9 cellular contexts compared by ENCODE assay signal in genomic region chr19:55118401-55118991, GRCh38. TPM values are rescaled to one million over a fixed set of nuclear protein-coding genes. Genes with fewer than 3 reads are reported as not detected.
DNase-seq lines count a peak whose midpoint lies in the region; ATAC-seq, FAIRE-seq and TF ChIP-seq lines count a peak whose summit lies in the region.
"Had no signal": no experiment of that assay in that cellular context is flagged by ENCODE, and none has a peak within 500 bp of the region (broad histone marks: within the 10 kb centered on the region; RNA-seq: fewer than 3 reads in every experiment).

No MANE protein-coding gene starts in this region.

- CTCF ChIA-PET in A673 (lab: Charles Lee), result no interaction called here

- H3K27ac Mint-ChIP-seq in HFFc6, result peak overlapping the region; percentile 97; the same call in 1 of the 2 replicates
- peak overlapping the region; percentile 92 for H3K27ac Mint-ChIP-seq in activated T-helper 17 cell treated with anti-CD3 and anti-CD28 coated beads, Interleukin-2, amount 50 U/mL, for 72 hours

- POLR2A ChIA-PET in A673 (lab: Charles Lee; ENCODE audit: low non-redundant PET), result interaction anchor here (0.7 kb wide), 1 partner anchor 249 kb away, joined by 5 read pairs; no protein-coding TSS in a partner anchor

- no peaks in the 10 kb centered on the region for H3K9me3 Mint-ChIP-seq in HFFc6
- H3K9me3 Mint-ChIP-seq in activated T-helper 17 cell treated with anti-CD3 and anti-CD28 coated beads, Interleukin-2, amount 50 U/mL, for 72 hours, result no peaks in the 10 kb centered on the region

- no TSS peak for BruUV-seq in A673 (replicated peaks; lab: Mats Ljungman, UMichigan)

- H3K4me1 Mint-ChIP-seq in HFFc6 (ENCODE audit: low read depth), result peaks cover 31% of the 10 kb centered on the region
- H3K4me1 Mint-ChIP-seq in activated T-helper 17 cell treated with anti-CD3 and anti-CD28 coated beads, Interleukin-2, amount 50 U/mL, for 72 hours, result peaks cover 17% of the 10 kb centered on the region

- DNase-seq in A673 (ENCODE audit: low spot score) (no peak), HFFc6 (no peak), cardiac muscle cell (ENCODE audit: low read depth in 1 of 2, low spot score in 1 of 2) (peak; percentile 19 to 71), pancreas (peak in 4 of 6 donors; percentile 53 to 71 (median 56)), ureter (ENCODE audit: low spot score) (no peak), germinal center (ENCODE audit: low spot score) (no peak)

- H3K36me3 ChIP-seq in A673 (ENCODE audit: insufficient read depth, low read length, poor library complexity, severe bottlenecking) (no peaks in the 10 kb centered on the region), cardiac muscle cell (no peaks in the 10 kb centered on the region), pancreas (no peaks in the 10 kb centered on the region)

- H3K9me3 ChIP-seq in A673 (ENCODE audit: low read depth, low read length, poor library complexity, severe bottlenecking) (no peaks in the 10 kb centered on the region), cardiac muscle cell (ENCODE audit: low read depth) (no peaks in the 10 kb centered on the region), pancreas (no peaks in the 10 kb centered on the region)

- no peak for FAIRE-seq in pancreas (lab: Jason Lieb, UNC)

- no peak for ATAC-seq in activated T-helper 17 cell treated with anti-CD3 and anti-CD28 coated beads, Interleukin-2, amount 50 U/mL, for 72 hours (replicated peaks)
- ATAC-seq in pancreas (peak in 3 of 4 donors; percentile 2 to 34 (median 14)), HG03175 (IDR thresholded peaks at IDR 0.05; ENCODE audit: unreplicated experiment) (no peak)

- intact Hi-C loops in A673 (cut with micrococcal nuclease; ENCODE audit: unreplicated experiment) (no loop called here), pancreas (cut with DNase I) (no loop called here)

- peaks cover 10% of the 10 kb centered on the region for H3K36me3 Mint-ChIP-seq in HFFc6 (ENCODE audit: low read depth)
- peaks cover 20% of the 10 kb centered on the region for H3K36me3 Mint-ChIP-seq in activated T-helper 17 cell treated with anti-CD3 and anti-CD28 coated beads, Interleukin-2, amount 50 U/mL, for 72 hours (ENCODE audit: low read depth)

- WGBS in pancreas, 2 donors, result 28 to 30% methylated on average over 22 of the region's 22 CpGs

- H3K27me3 Mint-ChIP-seq in HFFc6 (ENCODE audit: insufficient read depth), result peaks cover 20% of the 10 kb centered on the region
- H3K27me3 Mint-ChIP-seq in activated T-helper 17 cell treated with anti-CD3 and anti-CD28 coated beads, Interleukin-2, amount 50 U/mL, for 72 hours, result peaks cover 3% of the 10 kb centered on the region

- H3K27ac ChIP-seq in A673 (ENCODE audit: low read depth, low read length, poor library complexity, severe bottlenecking), result peak overlapping the region; percentile 64
- H3K27ac ChIP-seq in cardiac muscle cell, result no peak overlapping the region
- H3K27ac ChIP-seq in pancreas, result peak overlapping the region in 1 of 4 donors; percentile 29

- TF ChIP-seq CTCF in A673 (conservative IDR thresholded peaks at IDR 0.05; ENCODE audit: low read depth, low read length) (no peak), HFFc6 (IDR thresholded peaks at IDR 0.05) (no peak), cardiac muscle cell (IDR thresholded peaks at IDR 0.05; ENCODE audit: low read depth, low read length) (no peak), pancreas (IDR thresholded peaks at IDR 0.05) (no peak)

- H3K4me3 Mint-ChIP-seq in HFFc6, result peak overlapping the region; percentile 95
- H3K4me3 Mint-ChIP-seq in activated T-helper 17 cell treated with anti-CD3 and anti-CD28 coated beads, Interleukin-2, amount 50 U/mL, for 72 hours, result peak overlapping the region; percentile 97

- peaks cover 15% of the 10 kb centered on the region for H3K4me1 ChIP-seq in A673 (ENCODE audit: insufficient read depth, low read length, poor library complexity, severe bottlenecking)
- peaks cover 19% of the 10 kb centered on the region for H3K4me1 ChIP-seq in cardiac muscle cell (ENCODE audit: low read depth)
- H3K4me1 ChIP-seq in pancreas, result peaks cover 0 to 11% (median 5%) of the 10 kb centered on the region in 3 donors

- H3K4me3 ChIP-seq in A673 (ENCODE audit: low read depth, low read length, poor library complexity, severe bottlenecking) (peak overlapping the region; percentile 94), cardiac muscle cell (peak overlapping the region; percentile 44), pancreas (peak overlapping the region in 3 of 4 donors; percentile 69 to 90 (median 87))

- peaks cover 5% of the 10 kb centered on the region for H3K27me3 ChIP-seq in A673 (replicated peaks; ENCODE audit: insufficient read depth, low read depth, low read length, poor library complexity)
- no peaks in the 10 kb centered on the region for H3K27me3 ChIP-seq in cardiac muscle cell
- no peaks in the 10 kb centered on the region for H3K27me3 ChIP-seq in pancreas

RNA-seq across cellular contexts. Expression of gene PPP1R12C, which starts 1.1 kb away (rescaled TPM):
- 85.7 and 94.6 TPM in 2 replicates for total RNA-seq in A673 (2021)
- total RNA-seq in HFFc6 (2021; fragmentation: NEBNext Ultra II Directional; extraction: Animal tissue kit (Norgen Biotek cat#: 25700)), result 10 to 100 TPM; 82.7 to 96.0 (median 91.9) TPM
- total RNA-seq in activated T-helper 17 cell treated with anti-CD3 and anti-CD28 coated beads, Interleukin-2, amount 50 U/mL, for 72 hours, result 10 to 100 TPM; 74.5 to 94.8 TPM
- total RNA-seq in cardiac muscle cell, result 107 and 120 TPM in 2 replicates
- polyA plus RNA-seq in cardiac muscle cell, result 32.9 and 38.0 TPM in 2 replicates
- total RNA-seq in pancreas, result 10 to 100 TPM; 37.1 to 61.5 (median 50.9) TPM
- polyA plus RNA-seq in pancreas, result 100 to 1,000 TPM; 174 to 266 TPM
- 183 TPM for total RNA-seq in ureter

RNA-seq across cellular contexts. Expression of gene TNNT1, which starts 30.5 kb away (rescaled TPM):
- total RNA-seq in A673 (2021), result 37.6 and 54.3 TPM in 2 replicates
- total RNA-seq in HFFc6 (2021; fragmentation: NEBNext Ultra II Directional; extraction: Animal tissue kit (Norgen Biotek cat#: 25700)), result 1 to 10 TPM; 4.1 to 8.8 (median 7.3) TPM
- not detected for total RNA-seq in activated T-helper 17 cell treated with anti-CD3 and anti-CD28 coated beads, Interleukin-2, amount 50 U/mL, for 72 hours
- 16.1 and 25.0 TPM in 2 replicates for total RNA-seq in cardiac muscle cell
- 34.7 and 35.5 TPM in 2 replicates for polyA plus RNA-seq in cardiac muscle cell
- total RNA-seq in pancreas, result under 1 TPM in 1 of 6 donors, not detected in 5; 0.54 TPM
- 1 to 10 TPM in 1 of 2 donors, not detected in 1; 4.0 TPM for polyA plus RNA-seq in pancreas
- 0.89 TPM for total RNA-seq in ureter

RNA-seq across cellular contexts. Expression of gene TNNI3, which starts 39.0 kb away (rescaled TPM):
- 12.8 and 16.5 TPM in 2 replicates for total RNA-seq in A673 (2021)
- not detected for total RNA-seq in HFFc6 (2021; fragmentation: NEBNext Ultra II Directional; extraction: Animal tissue kit (Norgen Biotek cat#: 25700))
- total RNA-seq in activated T-helper 17 cell treated with anti-CD3 and anti-CD28 coated beads, Interleukin-2, amount 50 U/mL, for 72 hours, result not detected
- total RNA-seq in cardiac muscle cell, result 64.5 and 78.6 TPM in 2 replicates
- polyA plus RNA-seq in cardiac muscle cell, result 49.8 and 85.5 TPM in 2 replicates
- 1 to 10 TPM in 1 of 6 donors, under 1 TPM in 1, not detected in 4; 0.66 to 4.1 TPM for total RNA-seq in pancreas
- 1 to 10 TPM; 2.2 to 2.9 TPM for polyA plus RNA-seq in pancreas
- total RNA-seq in ureter, result not detected
- total RNA-seq: pulmonary artery endothelial cell had no signal

RNA-seq across cellular contexts. Expression of gene EPS8L1, which starts 42.8 kb away (rescaled TPM):
- total RNA-seq in A673 (2021), result 7.7 and 10.2 TPM in 2 replicates
- under 1 TPM in 5 of 6 experiments, not detected in 1; 0.55 to 0.94 (median 0.64) TPM for total RNA-seq in HFFc6 (2021; fragmentation: NEBNext Ultra II Directional; extraction: Animal tissue kit (Norgen Biotek cat#: 25700))
- 1 to 10 TPM; 1.4 to 2.1 TPM for total RNA-seq in activated T-helper 17 cell treated with anti-CD3 and anti-CD28 coated beads, Interleukin-2, amount 50 U/mL, for 72 hours
- total RNA-seq in cardiac muscle cell, result 2.0 and 3.9 TPM in 2 replicates
- polyA plus RNA-seq in cardiac muscle cell, result 1.1 and 1.2 TPM in 2 replicates
- total RNA-seq in pancreas, result 10 to 100 TPM; 10.2 to 32.0 (median 16.0) TPM
- 100 to 1,000 TPM; 152 to 279 TPM for polyA plus RNA-seq in pancreas
- total RNA-seq in ureter, result 64.6 TPM

RNA-seq across cellular contexts. Expression of gene DNAAF3, which starts 47.9 kb away (rescaled TPM):
- total RNA-seq in A673 (2021), result 4.2 and 9.1 TPM in 2 replicates
- 1 to 10 TPM in 1 of 6 experiments, under 1 TPM in 5; 0.20 to 1.1 (median 0.72) TPM for total RNA-seq in HFFc6 (2021; fragmentation: NEBNext Ultra II Directional; extraction: Animal tissue kit (Norgen Biotek cat#: 25700))
- under 1 TPM in 1 of 2 donors, not detected in 1; 0.35 TPM for total RNA-seq in activated T-helper 17 cell treated with anti-CD3 and anti-CD28 coated beads, Interleukin-2, amount 50 U/mL, for 72 hours
- 3.2 and 3.5 TPM in 2 replicates for total RNA-seq in cardiac muscle cell
- 7.6 and 14.3 TPM in 2 replicates for polyA plus RNA-seq in cardiac muscle cell
- total RNA-seq in pancreas, result 1 to 10 TPM; 1.2 to 3.2 (median 2.5) TPM
- polyA plus RNA-seq in pancreas, result 1 to 10 TPM; 3.0 to 3.3 TPM
- total RNA-seq in ureter, result 1.6 TPM

Comparison
In these comparisons a context has a peak if more than half of its experiments do, and no peak if none do; other contexts are left out.
1. DNase-seq: peak in cardiac muscle cell (2 of 2) and pancreas (4 of 6); none in A673 (single experiment), HFFc6 (single experiment), ureter (single experiment) and germinal center (single experiment).
2. H3K4me3 ChIP-seq: peak in every context shown above with its lines; median percentile 94 in A673; 87 in pancreas; 44 in cardiac muscle cell.
3. ATAC-seq: peak in pancreas (3 of 4); none in activated T-helper 17 cell treated with anti-CD3 and anti-CD28 coated beads, Interleukin-2, amount 50 U/mL, for 72 hours (single experiment) and HG03175 (single experiment).